In genomic region chr10:87961314-87961713, GRCh38 we compare ENCODE assay signal across 1 cellular context.
TF ChIP-seq lines count a peak whose summit lies in the region.

No MANE protein-coding gene starts in this region.

TF ChIP-seq in GM23338, 12 proteins besides CTCF, POLR2A, EP300 and RAD21 (continued from another document):
- TF ChIP-seq, protein P1, sequence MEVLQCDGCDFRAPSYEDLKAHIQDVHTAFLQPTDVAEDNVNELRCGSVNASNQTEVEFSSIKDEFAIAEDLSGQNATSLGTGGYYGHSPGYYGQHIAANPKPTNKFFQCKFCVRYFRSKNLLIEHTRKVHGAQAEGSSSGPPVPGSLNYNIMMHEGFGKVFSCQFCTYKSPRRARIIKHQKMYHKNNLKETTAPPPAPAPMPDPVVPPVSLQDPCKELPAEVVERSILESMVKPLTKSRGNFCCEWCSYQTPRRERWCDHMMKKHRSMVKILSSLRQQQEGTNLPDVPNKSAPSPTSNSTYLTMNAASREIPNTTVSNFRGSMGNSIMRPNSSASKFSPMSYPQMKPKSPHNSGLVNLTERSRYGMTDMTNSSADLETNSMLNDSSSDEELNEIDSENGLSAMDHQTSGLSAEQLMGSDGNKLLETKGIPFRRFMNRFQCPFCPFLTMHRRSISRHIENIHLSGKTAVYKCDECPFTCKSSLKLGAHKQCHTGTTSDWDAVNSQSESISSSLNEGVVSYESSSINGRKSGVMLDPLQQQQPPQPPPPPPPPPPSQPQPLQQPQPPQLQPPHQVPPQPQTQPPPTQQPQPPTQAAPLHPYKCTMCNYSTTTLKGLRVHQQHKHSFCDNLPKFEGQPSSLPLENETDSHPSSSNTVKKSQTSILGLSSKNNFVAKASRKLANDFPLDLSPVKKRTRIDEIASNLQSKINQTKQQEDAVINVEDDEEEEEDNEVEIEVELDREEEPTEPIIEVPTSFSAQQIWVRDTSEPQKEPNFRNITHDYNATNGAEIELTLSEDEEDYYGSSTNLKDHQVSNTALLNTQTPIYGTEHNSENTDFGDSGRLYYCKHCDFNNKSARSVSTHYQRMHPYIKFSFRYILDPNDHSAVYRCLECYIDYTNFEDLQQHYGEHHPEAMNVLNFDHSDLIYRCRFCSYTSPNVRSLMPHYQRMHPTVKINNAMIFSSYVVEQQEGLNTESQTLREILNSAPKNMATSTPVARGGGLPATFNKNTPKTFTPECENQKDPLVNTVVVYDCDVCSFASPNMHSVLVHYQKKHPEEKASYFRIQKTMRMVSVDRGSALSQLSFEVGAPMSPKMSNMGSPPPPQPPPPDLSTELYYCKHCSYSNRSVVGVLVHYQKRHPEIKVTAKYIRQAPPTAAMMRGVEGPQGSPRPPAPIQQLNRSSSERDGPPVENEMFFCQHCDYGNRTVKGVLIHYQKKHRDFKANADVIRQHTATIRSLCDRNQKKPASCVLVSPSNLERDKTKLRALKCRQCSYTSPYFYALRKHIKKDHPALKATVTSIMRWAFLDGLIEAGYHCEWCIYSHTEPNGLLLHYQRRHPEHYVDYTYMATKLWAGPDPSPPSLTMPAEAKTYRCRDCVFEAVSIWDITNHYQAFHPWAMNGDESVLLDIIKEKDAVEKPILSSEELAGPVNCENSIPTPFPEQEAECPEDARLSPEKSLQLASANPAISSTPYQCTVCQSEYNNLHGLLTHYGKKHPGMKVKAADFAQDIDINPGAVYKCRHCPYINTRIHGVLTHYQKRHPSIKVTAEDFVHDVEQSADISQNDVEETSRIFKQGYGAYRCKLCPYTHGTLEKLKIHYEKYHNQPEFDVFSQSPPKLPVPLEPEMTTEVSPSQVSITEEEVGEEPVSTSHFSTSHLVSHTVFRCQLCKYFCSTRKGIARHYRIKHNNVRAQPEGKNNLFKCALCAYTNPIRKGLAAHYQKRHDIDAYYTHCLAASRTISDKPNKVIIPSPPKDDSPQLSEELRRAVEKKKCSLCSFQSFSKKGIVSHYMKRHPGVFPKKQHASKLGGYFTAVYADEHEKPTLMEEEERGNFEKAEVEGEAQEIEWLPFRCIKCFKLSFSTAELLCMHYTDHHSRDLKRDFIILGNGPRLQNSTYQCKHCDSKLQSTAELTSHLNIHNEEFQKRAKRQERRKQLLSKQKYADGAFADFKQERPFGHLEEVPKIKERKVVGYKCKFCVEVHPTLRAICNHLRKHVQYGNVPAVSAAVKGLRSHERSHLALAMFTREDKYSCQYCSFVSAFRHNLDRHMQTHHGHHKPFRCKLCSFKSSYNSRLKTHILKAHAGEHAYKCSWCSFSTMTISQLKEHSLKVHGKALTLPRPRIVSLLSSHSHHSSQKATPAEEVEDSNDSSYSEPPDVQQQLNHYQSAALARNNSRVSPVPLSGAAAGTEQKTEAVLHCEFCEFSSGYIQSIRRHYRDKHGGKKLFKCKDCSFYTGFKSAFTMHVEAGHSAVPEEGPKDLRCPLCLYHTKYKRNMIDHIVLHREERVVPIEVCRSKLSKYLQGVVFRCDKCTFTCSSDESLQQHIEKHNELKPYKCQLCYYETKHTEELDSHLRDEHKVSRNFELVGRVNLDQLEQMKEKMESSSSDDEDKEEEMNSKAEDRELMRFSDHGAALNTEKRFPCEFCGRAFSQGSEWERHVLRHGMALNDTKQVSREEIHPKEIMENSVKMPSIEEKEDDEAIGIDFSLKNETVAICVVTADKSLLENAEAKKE (CRISPR knock-in tag; IDR thresholded peaks at IDR 0.05), result no peak
- TF ChIP-seq STAT1 (IDR thresholded peaks at IDR 0.05; ENCODE audit: unreplicated experiment), result no peak
- TF ChIP-seq EZH2 (IDR thresholded peaks at IDR 0.05; ENCODE audit: low read depth, unreplicated experiment), result no peak
- no peak for TF ChIP-seq NANOG (IDR thresholded peaks at IDR 0.05; ENCODE audit: borderline replicate concordance)
- TF ChIP-seq, protein P2, sequence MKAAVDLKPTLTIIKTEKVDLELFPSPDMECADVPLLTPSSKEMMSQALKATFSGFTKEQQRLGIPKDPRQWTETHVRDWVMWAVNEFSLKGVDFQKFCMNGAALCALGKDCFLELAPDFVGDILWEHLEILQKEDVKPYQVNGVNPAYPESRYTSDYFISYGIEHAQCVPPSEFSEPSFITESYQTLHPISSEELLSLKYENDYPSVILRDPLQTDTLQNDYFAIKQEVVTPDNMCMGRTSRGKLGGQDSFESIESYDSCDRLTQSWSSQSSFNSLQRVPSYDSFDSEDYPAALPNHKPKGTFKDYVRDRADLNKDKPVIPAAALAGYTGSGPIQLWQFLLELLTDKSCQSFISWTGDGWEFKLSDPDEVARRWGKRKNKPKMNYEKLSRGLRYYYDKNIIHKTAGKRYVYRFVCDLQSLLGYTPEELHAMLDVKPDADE (IDR thresholded peaks at IDR 0.05), result no peak
- TF ChIP-seq POLR2AphosphoS5 (IDR thresholded peaks at IDR 0.05; ENCODE audit: low read depth), result no peak
- TF ChIP-seq EZH2phosphoT487 (IDR thresholded peaks at IDR 0.05; ENCODE audit: unreplicated experiment), result no peak
- no peak for TF ChIP-seq ZNF331 (CRISPR knock-in tag; IDR thresholded peaks at IDR 0.05; ENCODE audit: low read depth)
